ENCODE assay signal across 21 cellular contexts in the genomic region with DNA sequence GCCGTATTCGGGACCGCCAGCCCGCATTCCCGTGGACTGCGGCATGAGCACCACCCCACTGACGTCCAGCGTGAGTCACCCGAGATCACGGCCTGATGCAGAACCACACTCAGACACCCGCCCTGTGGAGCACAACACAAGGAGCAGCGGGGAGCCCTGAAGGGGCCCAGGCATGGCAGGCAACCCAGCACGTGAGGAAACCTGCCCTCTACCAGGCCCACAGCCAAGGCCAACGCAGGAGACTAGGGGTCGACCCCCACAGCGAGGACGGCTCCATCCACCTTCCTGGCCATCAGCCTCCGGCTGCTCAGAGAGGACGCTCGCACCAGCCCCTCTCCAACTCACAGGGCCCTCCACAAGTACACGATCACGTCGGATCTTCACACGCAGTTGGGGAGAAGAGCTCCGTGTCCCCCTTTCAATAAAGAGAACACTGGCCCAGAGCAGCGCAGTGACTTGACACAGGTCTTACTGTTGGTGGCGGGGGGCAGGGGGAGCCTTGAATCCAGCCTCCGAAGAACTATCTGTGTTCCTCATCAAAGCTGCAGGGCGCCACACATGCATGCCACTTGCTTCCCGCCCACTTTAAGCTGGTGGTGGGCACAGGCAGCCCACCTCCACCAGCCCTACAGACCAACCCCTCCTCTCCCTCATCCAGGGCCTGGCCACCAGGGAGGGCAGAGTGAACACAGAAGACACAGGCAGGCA. TPM values are rescaled to one million over a fixed set of nuclear protein-coding genes. Genes with fewer than 3 reads are reported as not detected.
A peak's percentile ranks its signal among the peaks of the same experiment; 100 is the strongest.
DNase-seq lines count a peak whose midpoint lies in the region; ATAC-seq and TF ChIP-seq lines count a peak whose summit lies in the region.
"Had no signal": no experiment of that assay in that cellular context is flagged by ENCODE, and none has a peak within 500 bp of the region (broad histone marks: within the 10 kb centered on the region; RNA-seq: fewer than 3 reads in every experiment).

No MANE protein-coding gene starts in this region.

- H4K8ac ChIP-seq in H9 (replicated peaks; ENCODE audit: insufficient read length, low read depth, low read length): no peak overlapping the region

- no peak for DNase-seq in H9
- peak; percentile 41 for DNase-seq in RWPE2 (ENCODE audit: low spot score)
- peak; percentile 36 for DNase-seq in lower lobe of right lung
- peak; percentile 49 for DNase-seq in upper lobe of right lung
- DNase-seq in NCI-H2227 treated with DMSO at 0.1 percent for 48 hours (lab: John Stamatoyannopoulos, UW): no peak
- DNase-seq: ACHN, DMS79 treated with DMSO at 0.1 percent for 48 hours, H7, KG1, MV-4-11, NCI-H1417, NCI-H187 treated with DMSO at 0.1 percent for 48 hours, NCI-H226, NCI-H524, NCI-H82, PC-3, RPMI8226 had no signal

- H4K91ac ChIP-seq in H9 (ENCODE audit: insufficient read length, low read depth, low read length): no peak overlapping the region

- no peak overlapping the region for H2BK15ac ChIP-seq in H9 (ENCODE audit: low read depth, low read length)

- peaks cover 46 to 79% (median 78%) of the 10 kb centered on the region in 3 experiments for H3K36me3 Mint-ChIP-seq in H9 (ENCODE audit: insufficient read depth in 1 of 3, low read depth in 3 of 3)

- H2BK5ac ChIP-seq in H9 (ENCODE audit: insufficient read length, low read length): no peak overlapping the region

- no peak overlapping the region for H3K23ac ChIP-seq in H9 (ENCODE audit: insufficient read length, low read depth, low read length)

- H3K4me2 ChIP-seq in H9 (ENCODE audit: insufficient read depth, insufficient read length, low read length): no peak overlapping the region

- no peak overlapping the region for H3K56ac ChIP-seq in H9 (ENCODE audit: insufficient read length, low read depth, low read length)

- no CpG with 5 or more reads among the region's 30 CpGs for WGBS in H9 (ENCODE audit: extremely low coverage, insufficient read length, low lambda C conversion rate)

- H3K27ac ChIP-seq in H9 (ENCODE audit: insufficient read length, low read depth, low read length): no peak overlapping the region
- no peak overlapping the region for H3K27ac ChIP-seq in RWPE2 (ENCODE audit: poor library complexity, severe bottlenecking)
- H3K27ac ChIP-seq in lower lobe of right lung: no peak overlapping the region
- H3K27ac ChIP-seq in upper lobe of right lung: no peak overlapping the region
- H3K27ac ChIP-seq: C4-2B, SJSA1 had no signal

- H3K4ac ChIP-seq in H9 (ENCODE audit: low read depth, low read length): no peak overlapping the region

- TF ChIP-seq CTCF in H9 (conservative IDR thresholded peaks at IDR 0.05) (no peak), RWPE2 (IDR thresholded peaks at IDR 0.05; ENCODE audit: poor library complexity, severe bottlenecking) (no peak), lower lobe of right lung (IDR thresholded peaks at IDR 0.05) (no peak), upper lobe of right lung (IDR thresholded peaks at IDR 0.05) (no peak)

- no peaks in the 10 kb centered on the region for H3K27me3 ChIP-seq in H9 (ENCODE audit: insufficient read depth, low read length)
- no peaks in the 10 kb centered on the region for H3K27me3 ChIP-seq in RWPE2 (ENCODE audit: insufficient read depth, poor library complexity, severe bottlenecking)
- H3K27me3 ChIP-seq in lower lobe of right lung (ENCODE audit: low read depth): no peaks in the 10 kb centered on the region
- no peaks in the 10 kb centered on the region for H3K27me3 ChIP-seq in upper lobe of right lung
- H3K27me3 ChIP-seq: SJSA1 had no signal

- peaks cover 1 to 3% of the 10 kb centered on the region in 2 experiments; a peak in 3 of 5 replicates for H3K9me3 Mint-ChIP-seq in H9

- no peak overlapping the region for H4K5ac ChIP-seq in H9 (ENCODE audit: insufficient read length, low read depth, low read length)

- no peak overlapping the region for H3K4me3 Mint-ChIP-seq in H9

- H3K9ac ChIP-seq in H9 (ENCODE audit: extremely low read depth, insufficient read length, low read length): no peak overlapping the region

- H3K14ac ChIP-seq in H9 (ENCODE audit: insufficient read depth, low read length): no peak overlapping the region

- no peaks in the 10 kb centered on the region for H3K79me2 ChIP-seq in H9 (ENCODE audit: insufficient read depth, low read length)

- H2AFZ ChIP-seq in H9 (ENCODE audit: low read length): no peak overlapping the region

- no peak overlapping the region for H2BK12ac ChIP-seq in H9 (ENCODE audit: insufficient read length, low read depth, low read length)

- no peak overlapping the region for H3K4me3 ChIP-seq in RWPE2 (ENCODE audit: severe bottlenecking)
- H3K4me3 ChIP-seq in lower lobe of right lung: no peak overlapping the region
- no peak overlapping the region for H3K4me3 ChIP-seq in upper lobe of right lung
- H3K4me3 ChIP-seq: SJSA1 had no signal

- no peaks in the 10 kb centered on the region for H3K79me1 ChIP-seq in H9 (ENCODE audit: insufficient read depth, low read depth, low read length, poor library complexity, severe bottlenecking)

- no peak overlapping the region for H2AK5ac ChIP-seq in H9 (ENCODE audit: insufficient read length, low read length)

- H3K27ac Mint-ChIP-seq in H9: peak overlapping the region; percentile 23 to 53 (median 27); a peak in 2 of 7 replicates

- no peaks in the 10 kb centered on the region for H3K23me2 ChIP-seq in H9 (ENCODE audit: insufficient read length, low read depth, low read length, poor library complexity, severe bottlenecking)

- H3K27me3 Mint-ChIP-seq in H9 (ENCODE audit: low read depth): no peaks in the 10 kb centered on the region

- no peaks in the 10 kb centered on the region for H3K9me3 ChIP-seq in H9 (ENCODE audit: control insufficient read depth, low read depth, low read length)
- H3K9me3 ChIP-seq in RWPE2 (ENCODE audit: severe bottlenecking): no peaks in the 10 kb centered on the region
- no peaks in the 10 kb centered on the region for H3K9me3 ChIP-seq in lower lobe of right lung
- no peaks in the 10 kb centered on the region for H3K9me3 ChIP-seq in upper lobe of right lung

- ATAC-seq in RWPE2 (ENCODE audit: low read depth) (no peak), lower lobe of right lung (no peak), upper lobe of right lung (no peak), HG02642 (IDR thresholded peaks at IDR 0.05; ENCODE audit: poor library complexity, unreplicated experiment) (no peak), HG03354 (IDR thresholded peaks at IDR 0.05; ENCODE audit: poor library complexity, severe bottlenecking, unreplicated experiment) (no peak)
- ATAC-seq: PC-3 had no signal

- H2BK120ac ChIP-seq in H9 (ENCODE audit: low read depth, low read length, poor library complexity, severe bottlenecking): no peak overlapping the region

- H4K20me1 ChIP-seq in H9 (ENCODE audit: control insufficient read depth, insufficient read depth, insufficient read length): no peaks in the 10 kb centered on the region

- intact Hi-C loops in lower lobe of right lung (cut with DNase I): no loop called here
- intact Hi-C loops in upper lobe of right lung (cut with DNase I): no loop called here

- no peak overlapping the region for H3T11ph ChIP-seq in H9 (ENCODE audit: low read length)

- H3K36me3 ChIP-seq in RWPE2 (ENCODE audit: low read depth): peaks cover 61% of the 10 kb centered on the region
- peaks cover 65% of the 10 kb centered on the region for H3K36me3 ChIP-seq in lower lobe of right lung
- H3K36me3 ChIP-seq in upper lobe of right lung: peaks cover 63% of the 10 kb centered on the region

- no peak overlapping the region for H3K18ac ChIP-seq in H9 (ENCODE audit: insufficient read length, low read depth, low read length)

- no peak overlapping the region for H2BK20ac ChIP-seq in H9 (ENCODE audit: low read depth, low read length, poor library complexity, severe bottlenecking)

- H3K4me1 ChIP-seq in H9 (ENCODE audit: insufficient read depth, low read length): no peaks in the 10 kb centered on the region
- H3K4me1 ChIP-seq in RWPE2 (ENCODE audit: insufficient read depth, poor library complexity, severe bottlenecking): no peaks in the 10 kb centered on the region
- no peaks in the 10 kb centered on the region for H3K4me1 ChIP-seq in lower lobe of right lung
- no peaks in the 10 kb centered on the region for H3K4me1 ChIP-seq in upper lobe of right lung
- H3K4me1 ChIP-seq: SJSA1 had no signal

- no peaks in the 10 kb centered on the region for H3K4me1 Mint-ChIP-seq in H9

RNA-seq across cellular contexts. Expression of gene MAD1L1, which starts 22.0 kb away (rescaled TPM):
- total RNA-seq in H9 (2021) (37.4 and 39.0 TPM in 2 replicates), lower lobe of right lung (44.5 TPM), upper lobe of right lung (48.4 TPM)

RNA-seq across cellular contexts. Expression of gene MRM2, which starts 31.3 kb away (rescaled TPM):
- total RNA-seq in H9 (2021) (57.2 and 59.0 TPM in 2 replicates), lower lobe of right lung (22.6 TPM), upper lobe of right lung (23.7 TPM)

RNA-seq across cellular contexts. Expression of gene NUDT1, which starts 31.3 kb away (rescaled TPM):
- total RNA-seq in H9 (2021) (80.3 and 84.7 TPM in 2 replicates), lower lobe of right lung (10.2 TPM), upper lobe of right lung (13.2 TPM)

Comparison
In these comparisons a context has a peak if more than half of its experiments do, and no peak if none do; other contexts are left out.
1. DNase-seq: peak in RWPE2 (single experiment), lower lobe of right lung (single experiment) and upper lobe of right lung (single experiment); none in H9 (single experiment) and NCI-H2227 treated with DMSO at 0.1 percent for 48 hours (single experiment).